13 cellular contexts compared by ENCODE assay signal in genomic region chr15:84898761-84899160, GRCh38. TPM values are rescaled to one million over a fixed set of nuclear protein-coding genes. Genes with fewer than 3 reads are reported as not detected.
DNase-seq lines count a peak whose midpoint lies in the region; ATAC-seq and TF ChIP-seq lines count a peak whose summit lies in the region.
"Had no signal": no experiment of that assay in that cellular context is flagged by ENCODE, and none has a peak within 500 bp of the region (broad histone marks: within the 10 kb centered on the region; RNA-seq: fewer than 3 reads in every experiment).

No MANE protein-coding gene starts in this region.

- H3K36me3 ChIP-seq in osteoblast (ENCODE audit: insufficient read depth, low read length) (no peaks in the 10 kb centered on the region), endodermal cell (ENCODE audit: control insufficient read depth, insufficient read depth, low read length) (no peaks in the 10 kb centered on the region)
- H3K36me3 ChIP-seq: HAP-1 had no signal

- no peaks in the 10 kb centered on the region for H3K4me1 ChIP-seq in osteoblast (ENCODE audit: insufficient read depth, low read length)
- H3K4me1 ChIP-seq in endodermal cell (ENCODE audit: control insufficient read depth, insufficient read depth, low read length), result no peaks in the 10 kb centered on the region
- H3K4me1 ChIP-seq: HAP-1 had no signal

- WGBS in endodermal cell (ENCODE audit: insufficient coverage in 1 of 2, insufficient read length in 1 of 2), 2 experiments, result 75 to 84% methylated on average over 3 to 4 of the region's 4 CpGs

- no peaks in the 10 kb centered on the region for H3K36me3 Mint-ChIP-seq in WTC11
- no peaks in the 10 kb centered on the region for H3K36me3 Mint-ChIP-seq in endodermal cell (ENCODE audit: low read depth)

- no peak overlapping the region for H3K27ac ChIP-seq in osteoblast (ENCODE audit: low read depth, low read length)
- no peak overlapping the region for H3K27ac ChIP-seq in endodermal cell (ENCODE audit: low read depth, low read length)

- no peak overlapping the region for H3K4me2 ChIP-seq in osteoblast (ENCODE audit: insufficient read depth, low read length)
- H3K4me2 ChIP-seq: A549 had no signal

- DNase-seq in WTC11 (ENCODE audit: low spot score), result no peak
- DNase-seq in kidney tubule cell (ENCODE audit: low spot score), result peak; percentile 50
- DNase-seq in osteoblast (ENCODE audit: insufficient read length, low spot score, missing footprints), result no peak
- no peak for DNase-seq in cerebellum (ENCODE audit: low spot score)
- no peak for DNase-seq in endodermal cell
- no peak for DNase-seq in cerebellar cortex (ENCODE audit: low spot score)
- DNase-seq: DMS79, GOT3, IMR-90, KBM-7 had no signal

- H4K20me1 ChIP-seq in osteoblast (ENCODE audit: insufficient read depth, low read length), result no peaks in the 10 kb centered on the region

- TF ChIP-seq CTCF in WTC11 (IDR thresholded peaks at IDR 0.05), result no peak
- no peak for TF ChIP-seq CTCF in osteoblast (IDR thresholded peaks at IDR 0.05; ENCODE audit: extremely low read depth, low read depth, low read length)
- TF ChIP-seq CTCF in endodermal cell (conservative IDR thresholded peaks at IDR 0.05), result no peak

- H3K4me3 ChIP-seq in osteoblast (ENCODE audit: insufficient read depth, low read length) (no peak overlapping the region), endodermal cell (ENCODE audit: low read length) (no peak overlapping the region)
- H3K4me3 ChIP-seq: A549, HAP-1 had no signal

- CTCF ChIA-PET in WTC11 (lab: Charles Lee), result interaction anchor here (0.8 to 1.0 kb wide), 2 partner anchors 10 to 29 kb away, joined by 3 read pairs; no protein-coding TSS in a partner anchor

- H3K9me3 Mint-ChIP-seq in WTC11 (peaks cover 7% of the 10 kb centered on the region), endodermal cell (peaks cover 5% of the 10 kb centered on the region)

- peak overlapping the region; percentile 16; the same call in 1 of the 2 replicates for H3K27ac Mint-ChIP-seq in WTC11
- no peak overlapping the region for H3K27ac Mint-ChIP-seq in endodermal cell

- peak overlapping the region; percentile 57 for H2AFZ ChIP-seq in osteoblast (ENCODE audit: low read length)

- POLR2A ChIA-PET in WTC11 (lab: Charles Lee), result no interaction called here

- no peaks in the 10 kb centered on the region for H3K79me2 ChIP-seq in osteoblast (ENCODE audit: insufficient read depth, low read length)

- H3K27me3 Mint-ChIP-seq in WTC11 (ENCODE audit: low read depth) (no peaks in the 10 kb centered on the region), endodermal cell (ENCODE audit: insufficient read depth) (peaks cover 2% of the 10 kb centered on the region)

- no peak for ATAC-seq in WTC11
- no peak for ATAC-seq in HG03280 (IDR thresholded peaks at IDR 0.05; ENCODE audit: unreplicated experiment)

- H3K9me3 ChIP-seq in osteoblast (ENCODE audit: low read depth, low read length) (no peaks in the 10 kb centered on the region), endodermal cell (ENCODE audit: control insufficient read depth, low read length) (no peaks in the 10 kb centered on the region)
- H3K9me3 ChIP-seq: A549, HAP-1 had no signal

- H3K27me3 ChIP-seq in osteoblast (ENCODE audit: insufficient read depth, low read length) (no peaks in the 10 kb centered on the region), endodermal cell (ENCODE audit: control insufficient read depth, insufficient read depth, low read length, poor library complexity, severe bottlenecking) (no peaks in the 10 kb centered on the region)

- no peaks in the 10 kb centered on the region for H3K4me1 Mint-ChIP-seq in WTC11
- H3K4me1 Mint-ChIP-seq in endodermal cell, result no peaks in the 10 kb centered on the region

- H3K9ac ChIP-seq in endodermal cell (ENCODE audit: extremely low read depth, low read length, poor library complexity, severe bottlenecking), result no peak overlapping the region

- H3K4me3 Mint-ChIP-seq in WTC11, result no peak overlapping the region
- H3K4me3 Mint-ChIP-seq in endodermal cell, result no peak overlapping the region

TF ChIP-seq in WTC11, 78 proteins besides CTCF, POLR2A, EP300 and RAD21:
- TF ChIP-seq FOXP1 (CRISPR knock-in tag; IDR thresholded peaks at IDR 0.05; ENCODE audit: borderline replicate concordance) (no peak), FOXJ3 (CRISPR knock-in tag; IDR thresholded peaks at IDR 0.05; ENCODE audit: borderline replicate concordance) (no peak), GRHL2 (CRISPR knock-in tag; IDR thresholded peaks at IDR 0.05; ENCODE audit: insufficient replicate concordance, severe bottlenecking) (no peak), ZMAT4 (CRISPR knock-in tag; IDR thresholded peaks at IDR 0.05) (no peak), E2F5 (CRISPR knock-in tag; IDR thresholded peaks at IDR 0.05) (no peak), NFATC4 (CRISPR knock-in tag; IDR thresholded peaks at IDR 0.05) (no peak), SP1 (CRISPR knock-in tag; conservative IDR thresholded peaks at IDR 0.05) (no peak), ZNF219 (CRISPR knock-in tag; IDR thresholded peaks at IDR 0.05; ENCODE audit: borderline replicate concordance) (no peak), ELF4 (CRISPR knock-in tag; IDR thresholded peaks at IDR 0.05; ENCODE audit: low read depth) (no peak), E2F1 (CRISPR knock-in tag; IDR thresholded peaks at IDR 0.05) (no peak), FOXK1 (CRISPR knock-in tag; IDR thresholded peaks at IDR 0.05) (no peak), ZBTB21 (CRISPR knock-in tag; IDR thresholded peaks at IDR 0.05; ENCODE audit: borderline replicate concordance) (no peak), ZBTB43 (CRISPR knock-in tag; IDR thresholded peaks at IDR 0.05) (no peak), NR1H2 (CRISPR knock-in tag; IDR thresholded peaks at IDR 0.05) (no peak), TEAD1 (CRISPR knock-in tag; IDR thresholded peaks at IDR 0.05) (no peak), KAT7 (CRISPR knock-in tag; IDR thresholded peaks at IDR 0.05; ENCODE audit: borderline replicate concordance) (no peak)

RNA-seq across cellular contexts. Expression of gene SLC28A1, which starts 14.3 kb away (rescaled TPM):
- total RNA-seq in WTC11 (2021), result 0.14 to 0.16 TPM in 2 of 3 replicates, not detected in the other
- total RNA-seq in osteoblast, result not detected in 2 replicates
- not detected for total RNA-seq in cerebellum
- not detected for total RNA-seq in endodermal cell
- not detected for polyA plus RNA-seq in endodermal cell (2013, experiment 1 of 2)
- not detected for polyA plus RNA-seq in endodermal cell (2013, experiment 2 of 2)
- total RNA-seq: IMR-90 had no signal
- polyA plus RNA-seq: IMR-90 had no signal
